Comparison of ENCODE assay signal across 36 cellular contexts in the genomic region with DNA sequence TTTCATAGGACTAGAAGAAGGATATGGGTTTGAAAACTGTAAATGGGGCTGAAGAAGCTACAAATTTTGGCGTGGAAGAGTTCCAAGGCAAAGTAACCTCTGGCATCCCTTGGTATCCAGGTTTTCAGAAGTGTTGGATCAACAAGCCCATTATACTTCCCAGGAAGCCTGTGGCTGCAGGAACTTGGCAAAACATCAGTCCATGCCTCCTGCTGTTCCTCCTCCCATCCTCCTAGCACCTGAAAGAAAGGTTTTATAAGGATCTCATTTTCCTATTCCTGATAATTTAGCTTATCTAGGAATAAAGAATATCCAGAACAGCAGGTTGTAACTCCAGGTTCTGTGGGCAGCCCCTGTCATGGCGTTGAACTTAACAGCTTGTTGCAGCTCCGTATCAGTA.
"Had no signal": no experiment of that assay in that cellular context is flagged by ENCODE, and none has a peak within 500 bp of the region (broad histone marks: within the 10 kb centered on the region; RNA-seq: fewer than 3 reads in every experiment).

No MANE protein-coding gene starts in this region.

- H3K9me3 ChIP-seq: adrenal gland, breast epithelium, esophagus squamous epithelium, gastroesophageal sphincter, heart right ventricle had no signal

- DNase-seq: activated B cell treated with CpG ODN at 0.5 μM for 24 hours; activated CD4-positive, alpha-beta T cell treated with anti-CD3 and anti-CD28 coated beads for 48 hours; activated CD4-positive, alpha-beta T cell treated with anti-CD3 and anti-CD28 coated beads, Interleukin-2, amount 50 U/mL, for 1 hour; activated CD4-positive, alpha-beta T cell treated with anti-CD3 and anti-CD28 coated beads, Interleukin-2, amount 50 U/mL, for 48 hours; activated CD8-positive, alpha-beta memory T cell treated with anti-CD3 and anti-CD28 coated beads for 24 hours; activated CD8-positive, alpha-beta T cell treated with anti-CD3 and anti-CD28 coated beads for 36 hours; activated effector memory CD4-positive, alpha-beta T cell treated with anti-CD3 and anti-CD28 coated beads, Interleukin-2, amount 50 U/mL, for 16 hours; activated naive CD4-positive, alpha-beta T cell treated with anti-CD3 and anti-CD28 coated beads for 36 hours; activated naive CD8-positive, alpha-beta T cell treated with anti-CD3 and anti-CD28 coated beads for 36 hours; activated naive CD8-positive, alpha-beta T cell treated with anti-CD3 and anti-CD28 coated beads, Interleukin-2, amount 50 U/mL, for 24 hours; activated T-cell treated with anti-CD3 and anti-CD28 coated beads, Interleukin-2, amount 50 U/mL, for 1 hour; activated T-cell treated with anti-CD3 and anti-CD28 coated beads, Interleukin-2, amount 50 U/mL, for 48 hours; adrenal gland; aorta; dorsolateral prefrontal cortex; effector memory CD4-positive, alpha-beta T cell; esophagus squamous epithelium; foreskin melanocyte; heart right ventricle; T-helper 1 cell; T-helper 17 cell; T1000; WERI-Rb-1 had no signal

- H3K4me3 Mint-ChIP-seq: activated B cell treated with CpG ODN at 0.5 μM for 24 hours; activated CD8-positive, alpha-beta T cell treated with anti-CD3 and anti-CD28 coated beads for 36 hours; activated naive CD4-positive, alpha-beta T cell treated with anti-CD3 and anti-CD28 coated beads for 36 hours; activated naive CD4-positive, alpha-beta T cell treated with anti-CD3 and anti-CD28 coated beads, Interleukin-2, amount 50 U/mL, for 24 hours; activated naive CD8-positive, alpha-beta T cell treated with anti-CD3 and anti-CD28 coated beads for 36 hours; activated naive CD8-positive, alpha-beta T cell treated with anti-CD3 and anti-CD28 coated beads, Interleukin-2, amount 50 U/mL, for 24 hours; activated T-helper 1 cell treated with anti-CD3 and anti-CD28 coated beads, Interleukin-12 subunit alpha, Interleukin-12 subunit beta, Interleukin-2, Interleukin-4 antibody, amounts not matched to agents 30 ng/mL and 10 ng/mL and 1 ng/mL, durations not matched to agents 14 hours and 24 hours and 36 hours; brain; central memory CD8-positive, alpha-beta T cell; dendritic cell treated with granulocyte-macrophage colony-stimulating factor and Interleukin-4, amounts not matched to agents 40 ng/mL and 50 ng/mL, for 4 days; T-helper 17 cell; T-helper 2 cell treated with Interferon-gamma antibody and Interleukin-4, amounts not matched to agents 5 μg/mL and 100 μg/mL, for 36 hours had no signal

- H3K36me3 Mint-ChIP-seq: activated naive CD4-positive, alpha-beta T cell treated with anti-CD3 and anti-CD28 coated beads, Interleukin-2, amount 50 U/mL, for 24 hours; activated naive CD8-positive, alpha-beta T cell treated with anti-CD3 and anti-CD28 coated beads for 36 hours; brain had no signal

- H3K4me3 ChIP-seq: adrenal gland, breast epithelium, cardiac muscle cell, coronary artery, esophagus squamous epithelium, heart right ventricle had no signal

- H3K4me1 Mint-ChIP-seq: activated B cell treated with CpG ODN at 0.5 μM for 24 hours; activated naive CD4-positive, alpha-beta T cell treated with anti-CD3 and anti-CD28 coated beads, Interleukin-2, amount 50 U/mL, for 24 hours; activated naive CD8-positive, alpha-beta T cell treated with anti-CD3 and anti-CD28 coated beads for 36 hours; activated naive CD8-positive, alpha-beta T cell treated with anti-CD3 and anti-CD28 coated beads, Interleukin-2, amount 50 U/mL, for 24 hours; brain; central memory CD8-positive, alpha-beta T cell; T-helper 17 cell had no signal

- H3K27ac Mint-ChIP-seq: activated B cell treated with CpG ODN at 0.5 μM for 24 hours; activated CD8-positive, alpha-beta T cell treated with anti-CD3 and anti-CD28 coated beads for 36 hours; activated naive CD4-positive, alpha-beta T cell treated with anti-CD3 and anti-CD28 coated beads for 36 hours; activated naive CD4-positive, alpha-beta T cell treated with anti-CD3 and anti-CD28 coated beads, Interleukin-2, amount 50 U/mL, for 24 hours; activated naive CD8-positive, alpha-beta T cell treated with anti-CD3 and anti-CD28 coated beads for 36 hours; activated naive CD8-positive, alpha-beta T cell treated with anti-CD3 and anti-CD28 coated beads, Interleukin-2, amount 50 U/mL, for 24 hours; activated T-helper 1 cell treated with anti-CD3 and anti-CD28 coated beads, Interleukin-12 subunit alpha, Interleukin-12 subunit beta, Interleukin-2, Interleukin-4 antibody, amounts not matched to agents 30 ng/mL and 10 ng/mL and 1 ng/mL, durations not matched to agents 14 hours and 24 hours and 36 hours; activated T-helper 2 cell treated with anti-CD3 and anti-CD28 coated beads, Interferon-gamma antibody, Interleukin-2, Interleukin-4, amounts not matched to agents 10 μg/mL and 5 μg/mL and 100 μg/mL, durations not matched to agents 14 hours and 24 hours and 36 hours; brain; dendritic cell treated with granulocyte-macrophage colony-stimulating factor and Interleukin-4, amounts not matched to agents 40 ng/mL and 50 ng/mL, for 4 days; T-helper 17 cell; T-helper 2 cell treated with Interferon-gamma antibody and Interleukin-4, amounts not matched to agents 5 μg/mL and 100 μg/mL, for 36 hours had no signal

- ATAC-seq: activated CD4-positive, CD25-positive, alpha-beta regulatory T cell treated with anti-CD3 and anti-CD28 coated beads, Interleukin-2, amount 50 U/mL, for 24 hours; activated CD8-positive, alpha-beta T cell treated with anti-CD3 and anti-CD28 coated beads for 36 hours; activated naive CD8-positive, alpha-beta T cell treated with anti-CD3 and anti-CD28 coated beads, Interleukin-2, amount 50 U/mL, for 24 hours; gastroesophageal sphincter; heart right ventricle; T-helper 17 cell had no signal

- H3K36me3 ChIP-seq: adrenal gland, breast epithelium, cardiac muscle cell, esophagus squamous epithelium, gastroesophageal sphincter, heart right ventricle, WERI-Rb-1 had no signal

- H3K27me3 ChIP-seq: adrenal gland, breast epithelium, cardiac muscle cell, esophagus squamous epithelium, gastroesophageal sphincter, heart right ventricle had no signal

- H3K9me3 Mint-ChIP-seq: activated B cell treated with CpG ODN at 0.5 μM for 24 hours; activated CD8-positive, alpha-beta T cell treated with anti-CD3 and anti-CD28 coated beads for 36 hours; activated naive CD4-positive, alpha-beta T cell treated with anti-CD3 and anti-CD28 coated beads for 36 hours; activated naive CD4-positive, alpha-beta T cell treated with anti-CD3 and anti-CD28 coated beads, Interleukin-2, amount 50 U/mL, for 24 hours; activated naive CD8-positive, alpha-beta T cell treated with anti-CD3 and anti-CD28 coated beads for 36 hours; activated naive CD8-positive, alpha-beta T cell treated with anti-CD3 and anti-CD28 coated beads, Interleukin-2, amount 50 U/mL, for 24 hours; activated T-helper 1 cell treated with anti-CD3 and anti-CD28 coated beads, Interleukin-12 subunit alpha, Interleukin-12 subunit beta, Interleukin-2, Interleukin-4 antibody, amounts not matched to agents 30 ng/mL and 10 ng/mL and 1 ng/mL, durations not matched to agents 14 hours and 24 hours and 36 hours; activated T-helper 2 cell treated with anti-CD3 and anti-CD28 coated beads, Interferon-gamma antibody, Interleukin-2, Interleukin-4, amounts not matched to agents 10 μg/mL and 5 μg/mL and 100 μg/mL, durations not matched to agents 14 hours and 24 hours and 36 hours; brain; dendritic cell treated with granulocyte-macrophage colony-stimulating factor and Interleukin-4, amounts not matched to agents 40 ng/mL and 50 ng/mL, for 4 days; T-helper 2 cell treated with Interferon-gamma antibody and Interleukin-4, amounts not matched to agents 5 μg/mL and 100 μg/mL, for 36 hours had no signal

- H3K27me3 Mint-ChIP-seq: activated B cell treated with CpG ODN at 0.5 μM for 24 hours; activated CD8-positive, alpha-beta T cell treated with anti-CD3 and anti-CD28 coated beads for 36 hours; activated naive CD4-positive, alpha-beta T cell treated with anti-CD3 and anti-CD28 coated beads, Interleukin-2, amount 50 U/mL, for 24 hours; activated naive CD8-positive, alpha-beta T cell treated with anti-CD3 and anti-CD28 coated beads for 36 hours; activated naive CD8-positive, alpha-beta T cell treated with anti-CD3 and anti-CD28 coated beads, Interleukin-2, amount 50 U/mL, for 24 hours; central memory CD8-positive, alpha-beta T cell; T-helper 17 cell had no signal

- H3K4me1 ChIP-seq: adrenal gland, breast epithelium, esophagus squamous epithelium, gastroesophageal sphincter had no signal

- H3K27ac ChIP-seq: adrenal gland, breast epithelium, cardiac muscle cell, coronary artery, epithelial cell of prostate, esophagus squamous epithelium, gastroesophageal sphincter, heart right ventricle, WERI-Rb-1 had no signal
